ENCODE assay signal across 1 cellular context in genomic region chr16:630815-631405, GRCh38.
TF ChIP-seq lines count a peak whose summit lies in the region.

A gene with protein sequence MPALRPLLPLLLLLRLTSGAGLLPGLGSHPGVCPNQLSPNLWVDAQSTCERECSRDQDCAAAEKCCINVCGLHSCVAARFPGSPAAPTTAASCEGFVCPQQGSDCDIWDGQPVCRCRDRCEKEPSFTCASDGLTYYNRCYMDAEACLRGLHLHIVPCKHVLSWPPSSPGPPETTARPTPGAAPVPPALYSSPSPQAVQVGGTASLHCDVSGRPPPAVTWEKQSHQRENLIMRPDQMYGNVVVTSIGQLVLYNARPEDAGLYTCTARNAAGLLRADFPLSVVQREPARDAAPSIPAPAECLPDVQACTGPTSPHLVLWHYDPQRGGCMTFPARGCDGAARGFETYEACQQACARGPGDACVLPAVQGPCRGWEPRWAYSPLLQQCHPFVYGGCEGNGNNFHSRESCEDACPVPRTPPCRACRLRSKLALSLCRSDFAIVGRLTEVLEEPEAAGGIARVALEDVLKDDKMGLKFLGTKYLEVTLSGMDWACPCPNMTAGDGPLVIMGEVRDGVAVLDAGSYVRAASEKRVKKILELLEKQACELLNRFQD (plus strand): TSS chr16:630985. CDS start chr16:631254, 269 bp downstream.

TF ChIP-seq in HepG2, 621 proteins besides CTCF, POLR2A, EP300 and RAD21 (continued from another document and continues in another):
- TF ChIP-seq AHDC1 (CRISPR knock-in tag; IDR thresholded peaks at IDR 0.05; ENCODE audit: borderline replicate concordance) = no peak
- no peak for TF ChIP-seq PAWR (CRISPR knock-in tag; IDR thresholded peaks at IDR 0.05; ENCODE audit: borderline replicate concordance)
- TF ChIP-seq AHR (CRISPR knock-in tag; IDR thresholded peaks at IDR 0.05) = no peak
- peak; percentile 5; the same call in 1 of the 2 replicates for TF ChIP-seq GATAD2A (CRISPR knock-in tag; IDR thresholded peaks at IDR 0.05)
- TF ChIP-seq FOXC1 (CRISPR knock-in tag; IDR thresholded peaks at IDR 0.05; ENCODE audit: borderline replicate concordance) = peak; percentile 63; the same call in 1 of the 2 replicates
- TF ChIP-seq ZNF687 (CRISPR knock-in tag; IDR thresholded peaks at IDR 0.05) = peak; percentile 61
- peak; percentile 57 for TF ChIP-seq PHF8 (CRISPR knock-in tag; IDR thresholded peaks at IDR 0.05)
- no peak for TF ChIP-seq ZNF318 (CRISPR knock-in tag; IDR thresholded peaks at IDR 0.05)
- peak; percentile 6; the same call in 1 of the 2 replicates for TF ChIP-seq MYC (CRISPR knock-in tag; IDR thresholded peaks at IDR 0.05; ENCODE audit: borderline replicate concordance)
- no peak for TF ChIP-seq NCOA1 (CRISPR knock-in tag; IDR thresholded peaks at IDR 0.05)
- peak; percentile 43 for TF ChIP-seq SP5 (CRISPR knock-in tag; IDR thresholded peaks at IDR 0.05; ENCODE audit: borderline replicate concordance, low read depth)
- no peak for TF ChIP-seq ATRX (CRISPR knock-in tag; IDR thresholded peaks at IDR 0.05; ENCODE audit: borderline replicate concordance)
- no peak for TF ChIP-seq CSRNP2 (CRISPR knock-in tag; conservative IDR thresholded peaks at IDR 0.05; ENCODE audit: low read depth)
- TF ChIP-seq ZNF556 (CRISPR knock-in tag; IDR thresholded peaks at IDR 0.05; ENCODE audit: borderline replicate concordance) = peak; percentile 56; the same call in 1 of the 2 replicates
- TF ChIP-seq ZNF563 (CRISPR knock-in tag; IDR thresholded peaks at IDR 0.05) = no peak
- no peak for TF ChIP-seq ZNF343 (CRISPR knock-in tag; IDR thresholded peaks at IDR 0.05)
- TF ChIP-seq ZNF280B (CRISPR knock-in tag; IDR thresholded peaks at IDR 0.05; ENCODE audit: borderline replicate concordance) = no peak
- TF ChIP-seq HIVEP1 (CRISPR knock-in tag; IDR thresholded peaks at IDR 0.05) = no peak
- TF ChIP-seq, protein P1, sequence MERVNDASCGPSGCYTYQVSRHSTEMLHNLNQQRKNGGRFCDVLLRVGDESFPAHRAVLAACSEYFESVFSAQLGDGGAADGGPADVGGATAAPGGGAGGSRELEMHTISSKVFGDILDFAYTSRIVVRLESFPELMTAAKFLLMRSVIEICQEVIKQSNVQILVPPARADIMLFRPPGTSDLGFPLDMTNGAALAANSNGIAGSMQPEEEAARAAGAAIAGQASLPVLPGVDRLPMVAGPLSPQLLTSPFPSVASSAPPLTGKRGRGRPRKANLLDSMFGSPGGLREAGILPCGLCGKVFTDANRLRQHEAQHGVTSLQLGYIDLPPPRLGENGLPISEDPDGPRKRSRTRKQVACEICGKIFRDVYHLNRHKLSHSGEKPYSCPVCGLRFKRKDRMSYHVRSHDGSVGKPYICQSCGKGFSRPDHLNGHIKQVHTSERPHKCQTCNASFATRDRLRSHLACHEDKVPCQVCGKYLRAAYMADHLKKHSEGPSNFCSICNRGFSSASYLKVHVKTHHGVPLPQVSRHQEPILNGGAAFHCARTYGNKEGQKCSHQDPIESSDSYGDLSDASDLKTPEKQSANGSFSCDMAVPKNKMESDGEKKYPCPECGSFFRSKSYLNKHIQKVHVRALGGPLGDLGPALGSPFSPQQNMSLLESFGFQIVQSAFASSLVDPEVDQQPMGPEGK (CRISPR knock-in tag; IDR thresholded peaks at IDR 0.05) = peak; percentile 73
- TF ChIP-seq AGO1 (IDR thresholded peaks at IDR 0.05; ENCODE audit: low read depth, low read length, poor library complexity, severe bottlenecking) = peak; percentile 94
- TF ChIP-seq HMG20A (CRISPR knock-in tag; IDR thresholded peaks at IDR 0.05; ENCODE audit: borderline replicate concordance) = 0 out of 2 replicates have a peak, but pooled peaks have one; percentile 6
- no peak for TF ChIP-seq ZNF451 (CRISPR knock-in tag; IDR thresholded peaks at IDR 0.05)
- peak; percentile 27 for TF ChIP-seq HNRNPLL (IDR thresholded peaks at IDR 0.05; ENCODE audit: low read depth, low read length, poor library complexity, severe bottlenecking)
- no peak for TF ChIP-seq PAX8 (CRISPR knock-in tag; IDR thresholded peaks at IDR 0.05; ENCODE audit: borderline replicate concordance)
- TF ChIP-seq MAZ (IDR thresholded peaks at IDR 0.05; ENCODE audit: borderline replicate concordance, low read depth, low read length) = no peak
- peak; percentile 87 for TF ChIP-seq MAZ (CRISPR knock-in tag; IDR thresholded peaks at IDR 0.05; ENCODE audit: low read depth)
- no peak for TF ChIP-seq TCF7L2 (IDR thresholded peaks at IDR 0.05; ENCODE audit: low read depth, low read length)
- peak; percentile 61; the same call in 1 of the 2 replicates for TF ChIP-seq ZSCAN29 (CRISPR knock-in tag; conservative IDR thresholded peaks at IDR 0.05)
- peak; percentile 90 for TF ChIP-seq AGO2 (optimal IDR thresholded peaks at IDR 0.05; ENCODE audit: low read depth, low read length)
- TF ChIP-seq RBM22 (optimal IDR thresholded peaks at IDR 0.05; ENCODE audit: low read length) = peak; percentile 8
